In the genomic region with DNA sequence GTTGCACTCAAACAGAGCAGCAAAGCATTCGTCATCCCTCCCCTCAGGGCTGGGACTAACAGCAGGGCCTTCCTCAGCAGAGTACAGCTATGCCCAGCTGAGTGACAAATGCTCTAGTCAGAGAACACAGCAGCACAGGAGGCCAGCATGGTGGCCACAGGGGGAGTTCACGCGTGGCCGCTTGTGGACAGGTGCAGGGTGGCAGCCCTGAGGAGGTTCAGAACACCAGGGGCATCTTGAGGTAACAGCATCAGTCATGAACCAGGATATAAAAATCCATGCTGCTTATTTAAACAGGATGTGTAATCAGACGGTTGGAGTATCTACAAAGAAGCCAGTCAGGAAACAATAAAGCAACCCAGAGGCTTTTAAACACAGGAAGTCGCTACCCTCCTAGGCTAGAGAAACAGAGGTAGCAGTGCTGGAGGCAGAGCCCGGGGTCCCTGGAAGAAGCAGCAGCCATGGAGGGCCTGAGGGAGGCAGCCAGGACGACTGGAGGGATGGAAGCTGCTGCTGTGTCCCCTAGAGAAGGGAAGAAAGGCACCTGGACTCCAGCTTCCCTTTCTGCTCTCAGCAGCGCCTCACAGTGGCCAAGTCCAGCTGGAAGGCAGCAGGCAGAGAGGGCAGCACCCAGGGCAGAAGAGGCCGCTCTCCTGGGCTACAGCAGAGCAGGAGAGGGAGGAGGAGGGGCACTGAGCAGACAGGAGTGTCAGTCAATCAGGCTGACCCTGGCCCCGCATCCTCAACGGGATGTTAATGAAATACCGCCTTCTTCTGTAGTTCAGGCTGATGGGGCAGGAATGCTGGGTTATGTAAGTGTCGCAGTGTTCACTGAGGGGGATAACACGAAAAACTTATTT, we compare ENCODE assay signal across 8 cellular contexts.
DNase-seq lines count a peak whose midpoint lies in the region; ATAC-seq and TF ChIP-seq lines count a peak whose summit lies in the region.

No MANE protein-coding gene starts in this region.

- 62 to 70% methylated on average over 15 of the region's 15 CpGs for WGBS in body of pancreas, 2 donors

- peak; percentile 14 to 44 (median 32) for TF ChIP-seq CTCF in body of pancreas (IDR thresholded peaks at IDR 0.05)

- no peaks in the 10 kb centered on the region for H3K4me1 ChIP-seq in body of pancreas

- ATAC-seq in body of pancreas (peak; percentile 55), HG03097 (IDR thresholded peaks at IDR 0.05; ENCODE audit: low FRiP score, unreplicated experiment) (no peak)
- ATAC-seq in stimulated activated memory B cell treated with anti-CD40 and anti-IgM and Interleukin-4, amounts not matched to agents 10 μg/mL and 1 μg/mL and 100 μg/mL, for 72 hours, result peak; percentile 40

- H3K36me3 Mint-ChIP-seq in stimulated activated memory B cell treated with anti-CD40 and anti-IgM and Interleukin-4, amounts not matched to agents 10 μg/mL and 1 μg/mL and 100 μg/mL, for 72 hours, result no peaks in the 10 kb centered on the region

- no peaks in the 10 kb centered on the region for H3K36me3 ChIP-seq in body of pancreas (replicated peaks in 1 of 2; ENCODE audit: insufficient read depth in 1 of 2, low read depth in 2 of 2)

- DNase-seq in GDM1 (lab: John Stamatoyannopoulos, UW) (peak; percentile 17), HuH-7 (ENCODE audit: low spot score) (peak; percentile 48), T-helper 1 cell (peak; percentile 34 to 91 (median 58)), body of pancreas (peak; percentile 63 to 69 (median 68)), left kidney (ENCODE audit: low read depth, low spot score) (peak; percentile 80), mesenteric fat pad (ENCODE audit: low spot score) (no peak)

- H3K9me3 Mint-ChIP-seq in stimulated activated memory B cell treated with anti-CD40 and anti-IgM and Interleukin-4, amounts not matched to agents 10 μg/mL and 1 μg/mL and 100 μg/mL, for 72 hours, result peaks cover 6% of the 10 kb centered on the region

- peaks cover 21% of the 10 kb centered on the region for H3K27me3 Mint-ChIP-seq in stimulated activated memory B cell treated with anti-CD40 and anti-IgM and Interleukin-4, amounts not matched to agents 10 μg/mL and 1 μg/mL and 100 μg/mL, for 72 hours

- H3K9me3 ChIP-seq in body of pancreas, result no peaks in the 10 kb centered on the region

- H3K27ac ChIP-seq in body of pancreas, result no peak overlapping the region

- H3K27me3 ChIP-seq in body of pancreas, result no peaks in the 10 kb centered on the region

- intact Hi-C loops in body of pancreas (cut with DNase I), result no loop called here

- no peaks in the 10 kb centered on the region for H3K4me1 Mint-ChIP-seq in stimulated activated memory B cell treated with anti-CD40 and anti-IgM and Interleukin-4, amounts not matched to agents 10 μg/mL and 1 μg/mL and 100 μg/mL, for 72 hours

- no peak for TF ChIP-seq POLR2A in body of pancreas (IDR thresholded peaks at IDR 0.05)

- no peak overlapping the region for H3K4me3 ChIP-seq in body of pancreas

- H3K4me3 Mint-ChIP-seq in stimulated activated memory B cell treated with anti-CD40 and anti-IgM and Interleukin-4, amounts not matched to agents 10 μg/mL and 1 μg/mL and 100 μg/mL, for 72 hours, result no peak overlapping the region

- H3K27ac Mint-ChIP-seq in stimulated activated memory B cell treated with anti-CD40 and anti-IgM and Interleukin-4, amounts not matched to agents 10 μg/mL and 1 μg/mL and 100 μg/mL, for 72 hours, result no peak overlapping the region
